ENCODE assay signal across 9 cellular contexts in genomic region chr9:36306481-36307306, GRCh38. TPM values are rescaled to one million over a fixed set of nuclear protein-coding genes. Genes with fewer than 3 reads are reported as not detected.
DNase-seq lines count a peak whose midpoint lies in the region; ATAC-seq and TF ChIP-seq lines count a peak whose summit lies in the region.
"Had no signal": no experiment of that assay in that cellular context is flagged by ENCODE, and none has a peak within 500 bp of the region (broad histone marks: within the 10 kb centered on the region; RNA-seq: fewer than 3 reads in every experiment).

No MANE protein-coding gene starts in this region.

- DNase-seq in Calu3, result no peak
- peak; percentile 35 for DNase-seq in HT-29 (ENCODE audit: low spot score)
- no peak for DNase-seq in T-helper 2 cell treated with Interferon-gamma antibody and Interleukin-4, amounts not matched to agents 5 μg/mL and 100 μg/mL, for 36 hours (ENCODE audit: low spot score)
- DNase-seq in glomerular visceral epithelial cell (ENCODE audit: extremely low spot score), result peak; percentile 25
- no peak for DNase-seq in natural killer cell
- no peak for DNase-seq in NCI-H1105 (lab: John Stamatoyannopoulos, UW)
- DNase-seq in nephron progenitor cell, result no peak
- DNase-seq: DMS79 had no signal

- no TSS peak for BruUV-seq in Calu3 (replicated peaks; lab: Mats Ljungman, UMichigan)

- peak overlapping the region; percentile 89 for H3K27ac Mint-ChIP-seq in Calu3 (ENCODE audit: unreplicated experiment)
- no peak overlapping the region for H3K27ac Mint-ChIP-seq in T-helper 2 cell treated with Interferon-gamma antibody and Interleukin-4, amounts not matched to agents 5 μg/mL and 100 μg/mL, for 36 hours
- H3K27ac Mint-ChIP-seq in natural killer cell, result no peak overlapping the region
- no peak overlapping the region for H3K27ac Mint-ChIP-seq in nephron progenitor cell

- CTCF ChIA-PET in Calu3 (lab: Charles Lee), result interaction anchor here (0.7 to 1.0 kb wide), 3 partner anchors 8 to 159 kb away, joined by 3 to 5 read pairs (median 4); no protein-coding TSS in a partner anchor

- peaks cover 7% of the 10 kb centered on the region for H3K4me1 Mint-ChIP-seq in Calu3 (ENCODE audit: low read depth, unreplicated experiment)
- H3K4me1 Mint-ChIP-seq in T-helper 2 cell treated with Interferon-gamma antibody and Interleukin-4, amounts not matched to agents 5 μg/mL and 100 μg/mL, for 36 hours (ENCODE audit: low read depth), result peaks cover 7% of the 10 kb centered on the region
- H3K4me1 Mint-ChIP-seq in natural killer cell, result no peaks in the 10 kb centered on the region
- peaks cover 13% of the 10 kb centered on the region for H3K4me1 Mint-ChIP-seq in nephron progenitor cell

- intact Hi-C loops in Calu3 (cut with micrococcal nuclease; ENCODE audit: unreplicated experiment), result no loop called here
- intact Hi-C loops in natural killer cell (cut with micrococcal nuclease), result no loop called here

- H3K4me3 Mint-ChIP-seq in Calu3 (ENCODE audit: low read depth, unreplicated experiment) (no peak overlapping the region), natural killer cell (no peak overlapping the region), nephron progenitor cell (no peak overlapping the region)
- peak overlapping the region; percentile 37 for H3K4me3 Mint-ChIP-seq in T-helper 2 cell treated with Interferon-gamma antibody and Interleukin-4, amounts not matched to agents 5 μg/mL and 100 μg/mL, for 36 hours

- no peaks in the 10 kb centered on the region for H3K27me3 Mint-ChIP-seq in Calu3 (ENCODE audit: unreplicated experiment)
- no peaks in the 10 kb centered on the region for H3K27me3 Mint-ChIP-seq in T-helper 2 cell treated with Interferon-gamma antibody and Interleukin-4, amounts not matched to agents 5 μg/mL and 100 μg/mL, for 36 hours (ENCODE audit: low read depth)
- H3K27me3 Mint-ChIP-seq in natural killer cell (ENCODE audit: low read depth in 2 of 2), result no peaks in the 10 kb centered on the region
- peaks cover 3% of the 10 kb centered on the region for H3K27me3 Mint-ChIP-seq in nephron progenitor cell (ENCODE audit: low read depth, poor library complexity)

- ATAC-seq in GM19452 (IDR thresholded peaks at IDR 0.05; ENCODE audit: unreplicated experiment) (no peak), natural killer cell (no peak)

- H3K36me3 Mint-ChIP-seq in Calu3 (ENCODE audit: insufficient read depth, unreplicated experiment) (no peaks in the 10 kb centered on the region), natural killer cell (no peaks in the 10 kb centered on the region), nephron progenitor cell (ENCODE audit: low read depth) (no peaks in the 10 kb centered on the region)
- H3K36me3 Mint-ChIP-seq in T-helper 2 cell treated with Interferon-gamma antibody and Interleukin-4, amounts not matched to agents 5 μg/mL and 100 μg/mL, for 36 hours (ENCODE audit: low read depth), result peaks cover 3% of the 10 kb centered on the region

- no peaks in the 10 kb centered on the region for H3K9me3 Mint-ChIP-seq in Calu3 (ENCODE audit: low read depth, unreplicated experiment)
- no peaks in the 10 kb centered on the region for H3K9me3 Mint-ChIP-seq in T-helper 2 cell treated with Interferon-gamma antibody and Interleukin-4, amounts not matched to agents 5 μg/mL and 100 μg/mL, for 36 hours
- no peaks in the 10 kb centered on the region for H3K9me3 Mint-ChIP-seq in natural killer cell
- H3K9me3 Mint-ChIP-seq in nephron progenitor cell, result no peaks in the 10 kb centered on the region

- TF ChIP-seq CTCF in Calu3 (IDR thresholded peaks at IDR 0.05; ENCODE audit: unreplicated experiment) (no peak), natural killer cell (IDR thresholded peaks at IDR 0.05) (no peak), nephron progenitor cell (IDR thresholded peaks at IDR 0.05) (no peak)

RNA-seq across cellular contexts. Expression of gene GNE, which starts 48.4 kb away (rescaled TPM):
- total RNA-seq in Calu3 (2022) (23.3 and 23.6 TPM in 2 replicates), natural killer cell (10 to 100 TPM; 10.6 to 12.4 (median 11.3) TPM)
- 22.1 and 24.5 TPM in 2 replicates for total RNA-seq in HT-29 (2014; rRNA removed; shearing (Covaris generic))

Comparison
In these comparisons a context has a peak if more than half of its experiments do, and no peak if none do; other contexts are left out.
1. DNase-seq: peak in HT-29 (single experiment) and glomerular visceral epithelial cell (single experiment); none in Calu3 (single experiment), T-helper 2 cell treated with Interferon-gamma antibody and Interleukin-4, amounts not matched to agents 5 μg/mL and 100 μg/mL, for 36 hours (single experiment), natural killer cell (single experiment), NCI-H1105 (single experiment) and nephron progenitor cell (single experiment).